ENCODE assay signal across 2 cellular contexts in the genomic region with DNA sequence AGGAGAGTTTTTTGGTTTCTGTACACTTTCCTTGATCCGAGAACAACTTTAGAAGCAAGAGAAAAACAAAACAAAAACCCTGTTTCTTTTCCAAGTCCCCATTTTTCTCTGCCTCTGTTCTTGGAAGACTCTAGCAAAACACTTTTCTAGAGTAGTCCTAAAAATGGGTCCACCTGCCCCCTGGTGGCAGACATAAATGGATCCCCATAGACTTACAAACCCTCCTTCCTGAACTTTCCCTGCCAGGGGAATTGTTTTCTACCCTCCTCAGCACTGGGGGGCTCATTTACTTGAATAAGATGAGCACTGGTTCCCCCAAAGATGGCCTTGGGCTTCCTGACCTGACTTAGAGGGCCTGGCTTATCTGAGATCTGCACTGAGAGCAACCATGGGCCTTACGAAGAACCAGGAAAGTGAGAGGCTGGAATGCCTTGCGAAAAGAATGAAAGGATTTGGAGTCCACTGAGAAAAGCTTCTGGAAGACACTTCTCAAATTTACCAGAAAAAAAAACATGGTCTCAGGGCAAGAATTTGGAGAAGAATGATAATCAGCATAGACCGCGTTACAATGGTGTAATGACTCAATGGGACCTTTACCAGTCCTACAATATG.
TF ChIP-seq lines count a peak whose summit lies in the region.

No MANE protein-coding gene starts in this region.

TF ChIP-seq in SK-N-SH, 30 proteins besides CTCF, POLR2A, EP300 and RAD21 (continued from another document):
- TF ChIP-seq, protein P1, sequence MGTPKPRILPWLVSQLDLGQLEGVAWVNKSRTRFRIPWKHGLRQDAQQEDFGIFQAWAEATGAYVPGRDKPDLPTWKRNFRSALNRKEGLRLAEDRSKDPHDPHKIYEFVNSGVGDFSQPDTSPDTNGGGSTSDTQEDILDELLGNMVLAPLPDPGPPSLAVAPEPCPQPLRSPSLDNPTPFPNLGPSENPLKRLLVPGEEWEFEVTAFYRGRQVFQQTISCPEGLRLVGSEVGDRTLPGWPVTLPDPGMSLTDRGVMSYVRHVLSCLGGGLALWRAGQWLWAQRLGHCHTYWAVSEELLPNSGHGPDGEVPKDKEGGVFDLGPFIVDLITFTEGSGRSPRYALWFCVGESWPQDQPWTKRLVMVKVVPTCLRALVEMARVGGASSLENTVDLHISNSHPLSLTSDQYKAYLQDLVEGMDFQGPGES (IDR thresholded peaks at IDR 0.05; ENCODE audit: low read depth, low read length): no peak

TF ChIP-seq in SK-N-SH treated with all-trans-retinoic acid at 6 μM for 48 hours, 23 proteins besides CTCF, POLR2A, EP300 and RAD21 (continued from another document):
- TF ChIP-seq, protein P2, sequence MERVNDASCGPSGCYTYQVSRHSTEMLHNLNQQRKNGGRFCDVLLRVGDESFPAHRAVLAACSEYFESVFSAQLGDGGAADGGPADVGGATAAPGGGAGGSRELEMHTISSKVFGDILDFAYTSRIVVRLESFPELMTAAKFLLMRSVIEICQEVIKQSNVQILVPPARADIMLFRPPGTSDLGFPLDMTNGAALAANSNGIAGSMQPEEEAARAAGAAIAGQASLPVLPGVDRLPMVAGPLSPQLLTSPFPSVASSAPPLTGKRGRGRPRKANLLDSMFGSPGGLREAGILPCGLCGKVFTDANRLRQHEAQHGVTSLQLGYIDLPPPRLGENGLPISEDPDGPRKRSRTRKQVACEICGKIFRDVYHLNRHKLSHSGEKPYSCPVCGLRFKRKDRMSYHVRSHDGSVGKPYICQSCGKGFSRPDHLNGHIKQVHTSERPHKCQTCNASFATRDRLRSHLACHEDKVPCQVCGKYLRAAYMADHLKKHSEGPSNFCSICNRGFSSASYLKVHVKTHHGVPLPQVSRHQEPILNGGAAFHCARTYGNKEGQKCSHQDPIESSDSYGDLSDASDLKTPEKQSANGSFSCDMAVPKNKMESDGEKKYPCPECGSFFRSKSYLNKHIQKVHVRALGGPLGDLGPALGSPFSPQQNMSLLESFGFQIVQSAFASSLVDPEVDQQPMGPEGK (CRISPR knock-in tag; IDR thresholded peaks at IDR 0.05; ENCODE audit: borderline replicate concordance): no peak
- TF ChIP-seq ZNF565 (CRISPR knock-in tag; conservative IDR thresholded peaks at IDR 0.05; ENCODE audit: low read depth) (no peak), RARB (CRISPR knock-in tag; IDR thresholded peaks at IDR 0.05) (no peak), GLIS3 (CRISPR knock-in tag; IDR thresholded peaks at IDR 0.05) (no peak), ZFP30 (CRISPR knock-in tag; IDR thresholded peaks at IDR 0.05) (no peak)
- TF ChIP-seq, protein P3, sequence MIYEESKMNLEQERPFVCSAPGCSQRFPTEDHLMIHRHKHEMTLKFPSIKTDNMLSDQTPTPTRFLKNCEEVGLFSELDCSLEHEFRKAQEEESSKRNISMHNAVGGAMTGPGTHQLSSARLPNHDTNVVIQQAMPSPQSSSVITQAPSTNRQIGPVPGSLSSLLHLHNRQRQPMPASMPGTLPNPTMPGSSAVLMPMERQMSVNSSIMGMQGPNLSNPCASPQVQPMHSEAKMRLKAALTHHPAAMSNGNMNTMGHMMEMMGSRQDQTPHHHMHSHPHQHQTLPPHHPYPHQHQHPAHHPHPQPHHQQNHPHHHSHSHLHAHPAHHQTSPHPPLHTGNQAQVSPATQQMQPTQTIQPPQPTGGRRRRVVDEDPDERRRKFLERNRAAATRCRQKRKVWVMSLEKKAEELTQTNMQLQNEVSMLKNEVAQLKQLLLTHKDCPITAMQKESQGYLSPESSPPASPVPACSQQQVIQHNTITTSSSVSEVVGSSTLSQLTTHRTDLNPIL (CRISPR knock-in tag; IDR thresholded peaks at IDR 0.05; ENCODE audit: low read depth): no peak
